ENCODE assay signal across 13 cellular contexts in genomic region chr10:81096558-81096957, GRCh38.
"Had no signal": no experiment of that assay in that cellular context is flagged by ENCODE, and none has a peak within 500 bp of the region (broad histone marks: within the 10 kb centered on the region; RNA-seq: fewer than 3 reads in every experiment).

No MANE protein-coding gene starts in this region.

- H3K4me1 ChIP-seq: body of pancreas, esophagus squamous epithelium, right lobe of liver had no signal

- H3K79me2 ChIP-seq: hepatocyte had no signal

- H3K4me2 ChIP-seq: hepatocyte had no signal

- H3K9me3 ChIP-seq: body of pancreas, esophagus squamous epithelium, right lobe of liver had no signal

- H3K27me3 ChIP-seq: body of pancreas, esophagus squamous epithelium, hepatocyte, right lobe of liver had no signal

- DNase-seq: activated naive CD8-positive, alpha-beta T cell treated with anti-CD3 and anti-CD28 coated beads for 36 hours; amygdala; body of pancreas; central memory CD4-positive, alpha-beta T cell; esophagus squamous epithelium; islet precursor cell; mammary epithelial cell; right lobe of liver had no signal

- H3K4me3 ChIP-seq: body of pancreas, coronary artery, esophagus squamous epithelium, hepatocyte, right lobe of liver had no signal

- H3K36me3 ChIP-seq: esophagus squamous epithelium, right lobe of liver had no signal

- H2AFZ ChIP-seq: hepatocyte had no signal

- H3K27ac ChIP-seq: body of pancreas, coronary artery, esophagus squamous epithelium, hepatocyte, right lobe of liver had no signal

- ATAC-seq: activated CD4-positive, CD25-positive, alpha-beta regulatory T cell treated with anti-CD3 and anti-CD28 coated beads, Interleukin-2, amount 50 U/mL, for 24 hours; body of pancreas; left lobe of liver; right lobe of liver had no signal

- FAIRE-seq: endothelial cell of umbilical vein had no signal
